Comparison of ENCODE assay signal across 17 cellular contexts in the genomic region with DNA sequence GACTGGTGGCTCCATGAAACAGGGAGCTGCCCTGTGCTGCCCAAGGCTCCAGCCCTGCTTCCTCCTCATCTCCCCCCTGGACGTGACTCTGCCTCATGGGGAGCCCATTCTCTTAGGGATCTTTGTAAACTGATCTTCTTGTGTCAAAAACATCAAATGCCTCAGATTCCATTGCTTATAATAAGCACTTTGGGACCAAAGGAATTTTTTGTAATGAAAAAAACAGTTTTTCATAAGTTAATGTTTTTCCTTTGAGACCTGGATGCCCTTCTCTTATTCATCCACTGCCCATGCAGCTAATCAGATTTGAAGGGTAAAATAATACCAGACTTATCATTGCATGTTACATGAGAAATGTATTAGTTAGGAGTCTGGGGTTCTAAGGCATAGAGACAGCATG. TPM values are rescaled to one million over a fixed set of nuclear protein-coding genes. Genes with fewer than 3 reads are reported as not detected.
A peak's percentile ranks its signal among the peaks of the same experiment; 100 is the strongest.
DNase-seq lines count a peak whose midpoint lies in the region; ATAC-seq and TF ChIP-seq lines count a peak whose summit lies in the region.
"Had no signal": no experiment of that assay in that cellular context is flagged by ENCODE, and none has a peak within 500 bp of the region (broad histone marks: within the 10 kb centered on the region; RNA-seq: fewer than 3 reads in every experiment).

No MANE protein-coding gene starts in this region.

- H3K27me3 ChIP-seq in SK-N-SH (ENCODE audit: insufficient read depth): no peaks in the 10 kb centered on the region
- no peaks in the 10 kb centered on the region for H3K27me3 ChIP-seq in subcutaneous abdominal adipose tissue (ENCODE audit: control insufficient read depth in 5 of 5, insufficient read depth in 4 of 5, low read length in 5 of 5)
- H3K27me3 ChIP-seq: BE2C, Peyer's patch had no signal

- no peaks in the 10 kb centered on the region for H4K20me1 ChIP-seq in SK-N-SH (ENCODE audit: insufficient read depth)

- 13% methylated on average over 1 of the region's 1 CpG for WGBS in SK-N-SH (ENCODE audit: low lambda C conversion rate)

- no peaks in the 10 kb centered on the region for H3K36me3 Mint-ChIP-seq in activated naive CD8-positive, alpha-beta T cell treated with anti-CD3 and anti-CD28 coated beads, Interleukin-2, amount 50 U/mL, for 24 hours (ENCODE audit: low read depth)
- no peaks in the 10 kb centered on the region for H3K36me3 Mint-ChIP-seq in activated T-helper 17 cell treated with anti-CD3 and anti-CD28 coated beads, Interleukin-2, amount 50 U/mL, for 72 hours (ENCODE audit: low read depth)
- H3K36me3 Mint-ChIP-seq: CD8-positive, alpha-beta memory T cell had no signal

- peaks cover 74% of the 10 kb centered on the region for H3K79me2 ChIP-seq in SK-N-SH (ENCODE audit: insufficient read depth)

- no peaks in the 10 kb centered on the region for H3K9me2 ChIP-seq in SK-N-SH

- H3K9ac ChIP-seq in SK-N-SH (0 out of 2 replicates have a peak overlapping the region, but pooled peaks have one; percentile 5), subcutaneous abdominal adipose tissue (ENCODE audit: low read length in 5 of 5) (no peak overlapping the region)
- H3K9ac ChIP-seq: KMS-11 had no signal

- POLR2A ChIA-PET in SK-N-SH (lab: Yijun Ruan, JAX): no interaction called here

- H3K4me1 ChIP-seq in SK-N-SH (ENCODE audit: control insufficient read depth in 1 of 2, insufficient read depth in 2 of 2, low read depth in 1 of 2, low read length in 1 of 2) (peaks cover 10 to 12% of the 10 kb centered on the region in 2 experiments; a peak in 3 of 4 replicates), subcutaneous abdominal adipose tissue (ENCODE audit: control insufficient read depth in 5 of 5, insufficient read depth in 5 of 5, low read length in 5 of 5) (peaks cover 3 to 29% (median 19%) of the 10 kb centered on the region in 5 donors)
- H3K4me1 ChIP-seq: BE2C, Peyer's patch had no signal

- H3K36me3 ChIP-seq in SK-N-SH (replicated peaks in 1 of 2; ENCODE audit: control insufficient read depth in 1 of 2, insufficient read depth in 2 of 2, low read length in 1 of 2): no peaks in the 10 kb centered on the region
- H3K36me3 ChIP-seq in subcutaneous abdominal adipose tissue (ENCODE audit: control insufficient read depth in 5 of 5, insufficient read depth in 5 of 5, low read length in 5 of 5): no peaks in the 10 kb centered on the region
- H3K36me3 ChIP-seq: BE2C, Peyer's patch had no signal

- peak in 1 of 2 experiments; percentile 65; a peak in 1 of 4 replicates for TF ChIP-seq EP300 in SK-N-SH (IDR thresholded peaks at IDR 0.05; ENCODE audit: borderline replicate concordance in 1 of 2, low read depth in 1 of 2, low read length in 1 of 2)

- ATAC-seq in HG02623 (IDR thresholded peaks at IDR 0.05; ENCODE audit: unreplicated experiment): no peak
- ATAC-seq in activated naive CD8-positive, alpha-beta T cell treated with anti-CD3 and anti-CD28 coated beads, Interleukin-2, amount 50 U/mL, for 24 hours: no peak
- no peak for ATAC-seq in activated T-helper 17 cell treated with anti-CD3 and anti-CD28 coated beads, Interleukin-2, amount 50 U/mL, for 72 hours (replicated peaks)

- H3K9me3 Mint-ChIP-seq in activated naive CD8-positive, alpha-beta T cell treated with anti-CD3 and anti-CD28 coated beads, Interleukin-2, amount 50 U/mL, for 24 hours: no peaks in the 10 kb centered on the region
- H3K9me3 Mint-ChIP-seq in activated T-helper 17 cell treated with anti-CD3 and anti-CD28 coated beads, Interleukin-2, amount 50 U/mL, for 72 hours: no peaks in the 10 kb centered on the region
- H3K9me3 Mint-ChIP-seq: H9 had no signal

- CTCF ChIA-PET in SK-N-SH (lab: Yijun Ruan, JAX): interaction anchor here (1.0 kb wide), 1 partner anchor 248 kb away, joined by 4 read pairs; no protein-coding TSS in a partner anchor

- no peaks in the 10 kb centered on the region for H3K4me1 Mint-ChIP-seq in activated naive CD8-positive, alpha-beta T cell treated with anti-CD3 and anti-CD28 coated beads, Interleukin-2, amount 50 U/mL, for 24 hours
- no peaks in the 10 kb centered on the region for H3K4me1 Mint-ChIP-seq in activated T-helper 17 cell treated with anti-CD3 and anti-CD28 coated beads, Interleukin-2, amount 50 U/mL, for 72 hours
- H3K4me1 Mint-ChIP-seq: CD8-positive, alpha-beta memory T cell had no signal

- no peak for TF ChIP-seq CTCF in SK-N-SH (IDR thresholded peaks at IDR 0.05)

- H3K9me3 ChIP-seq in SK-N-SH (no peaks in the 10 kb centered on the region), subcutaneous abdominal adipose tissue (ENCODE audit: control insufficient read depth in 5 of 5, low read length in 5 of 5) (no peaks in the 10 kb centered on the region)
- H3K9me3 ChIP-seq: BE2C, Peyer's patch had no signal

- H3K4me3 ChIP-seq in SK-N-SH (ENCODE audit: low read depth in 2 of 2, low read length in 1 of 2) (no peak overlapping the region), subcutaneous abdominal adipose tissue (ENCODE audit: low read depth in 1 of 5, low read length in 5 of 5) (no peak overlapping the region)
- H3K4me3 ChIP-seq: Peyer's patch had no signal

- no peak overlapping the region; the same call in 1 of the 2 replicates for H3K4me2 ChIP-seq in SK-N-SH
- H3K4me2 ChIP-seq: KMS-11 had no signal

- DNase-seq in GM03348 (ENCODE audit: low spot score) (peak; percentile 19), SK-N-SH (no peak), glomerular visceral epithelial cell (ENCODE audit: extremely low spot score) (peak; percentile 31)
- no peak for DNase-seq in activated naive CD8-positive, alpha-beta T cell treated with anti-CD3 and anti-CD28 coated beads, Interleukin-2, amount 50 U/mL, for 24 hours
- DNase-seq: BE2C; CD8-positive, alpha-beta memory T cell; DMS 273 treated with DMSO at 0.1 percent for 48 hours; H9; NCI-H1417; NCI-H2029; NCI-H510A treated with DMSO at 0.1 percent for 48 hours; Peyer's patch; SHP77 treated with DMSO at 0.1 percent for 48 hours had no signal

- H3K27ac Mint-ChIP-seq in activated naive CD8-positive, alpha-beta T cell treated with anti-CD3 and anti-CD28 coated beads, Interleukin-2, amount 50 U/mL, for 24 hours: no peak overlapping the region
- no peak overlapping the region for H3K27ac Mint-ChIP-seq in activated T-helper 17 cell treated with anti-CD3 and anti-CD28 coated beads, Interleukin-2, amount 50 U/mL, for 72 hours
- H3K27ac Mint-ChIP-seq: CD8-positive, alpha-beta memory T cell; H9 had no signal

- H2AFZ ChIP-seq in SK-N-SH (ENCODE audit: low read depth): no peak overlapping the region

- TF ChIP-seq RAD21 in SK-N-SH (IDR thresholded peaks at IDR 0.05; ENCODE audit: low read length): no peak

- peaks cover 15% of the 10 kb centered on the region for H3F3A ChIP-seq in SK-N-SH (replicated peaks; ENCODE audit: insufficient read depth)

- peak overlapping the region; percentile 25 to 64; a peak in 3 of 4 replicates for H3K27ac ChIP-seq in SK-N-SH (ENCODE audit: low read depth in 2 of 2, low read length in 1 of 2)
- H3K27ac ChIP-seq in subcutaneous abdominal adipose tissue (ENCODE audit: low read depth, low read length): peak overlapping the region; percentile 26
- H3K27ac ChIP-seq: KMS-11, Peyer's patch had no signal

- H3K4me3 Mint-ChIP-seq in activated naive CD8-positive, alpha-beta T cell treated with anti-CD3 and anti-CD28 coated beads, Interleukin-2, amount 50 U/mL, for 24 hours: no peak overlapping the region
- H3K4me3 Mint-ChIP-seq in activated T-helper 17 cell treated with anti-CD3 and anti-CD28 coated beads, Interleukin-2, amount 50 U/mL, for 72 hours: no peak overlapping the region
- H3K4me3 Mint-ChIP-seq: CD8-positive, alpha-beta memory T cell; H9 had no signal

- peaks cover 10% of the 10 kb centered on the region for H3K27me3 Mint-ChIP-seq in activated naive CD8-positive, alpha-beta T cell treated with anti-CD3 and anti-CD28 coated beads, Interleukin-2, amount 50 U/mL, for 24 hours
- H3K27me3 Mint-ChIP-seq in activated T-helper 17 cell treated with anti-CD3 and anti-CD28 coated beads, Interleukin-2, amount 50 U/mL, for 72 hours: peaks cover 17% of the 10 kb centered on the region

TF ChIP-seq in SK-N-SH, 30 proteins besides CTCF, POLR2A, EP300 and RAD21 (continues in another document):
- TF ChIP-seq, protein P1, sequence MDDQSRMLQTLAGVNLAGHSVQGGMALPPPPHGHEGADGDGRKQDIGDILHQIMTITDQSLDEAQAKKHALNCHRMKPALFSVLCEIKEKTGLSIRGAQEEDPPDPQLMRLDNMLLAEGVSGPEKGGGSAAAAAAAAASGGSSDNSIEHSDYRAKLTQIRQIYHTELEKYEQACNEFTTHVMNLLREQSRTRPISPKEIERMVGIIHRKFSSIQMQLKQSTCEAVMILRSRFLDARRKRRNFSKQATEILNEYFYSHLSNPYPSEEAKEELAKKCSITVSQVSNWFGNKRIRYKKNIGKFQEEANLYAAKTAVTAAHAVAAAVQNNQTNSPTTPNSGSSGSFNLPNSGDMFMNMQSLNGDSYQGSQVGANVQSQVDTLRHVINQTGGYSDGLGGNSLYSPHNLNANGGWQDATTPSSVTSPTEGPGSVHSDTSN (IDR thresholded peaks at IDR 0.05): peak; percentile 76
- TF ChIP-seq, protein P2, sequence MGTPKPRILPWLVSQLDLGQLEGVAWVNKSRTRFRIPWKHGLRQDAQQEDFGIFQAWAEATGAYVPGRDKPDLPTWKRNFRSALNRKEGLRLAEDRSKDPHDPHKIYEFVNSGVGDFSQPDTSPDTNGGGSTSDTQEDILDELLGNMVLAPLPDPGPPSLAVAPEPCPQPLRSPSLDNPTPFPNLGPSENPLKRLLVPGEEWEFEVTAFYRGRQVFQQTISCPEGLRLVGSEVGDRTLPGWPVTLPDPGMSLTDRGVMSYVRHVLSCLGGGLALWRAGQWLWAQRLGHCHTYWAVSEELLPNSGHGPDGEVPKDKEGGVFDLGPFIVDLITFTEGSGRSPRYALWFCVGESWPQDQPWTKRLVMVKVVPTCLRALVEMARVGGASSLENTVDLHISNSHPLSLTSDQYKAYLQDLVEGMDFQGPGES (IDR thresholded peaks at IDR 0.05; ENCODE audit: low read depth, low read length): no peak
- TF ChIP-seq FOSL2 (IDR thresholded peaks at IDR 0.05; ENCODE audit: borderline replicate concordance, low read depth) (peak; percentile 27; the same call in 1 of the 2 replicates), MXI1 (IDR thresholded peaks at IDR 0.05; ENCODE audit: low read depth, low read length) (no peak), FOXJ3 (CRISPR knock-in tag; IDR thresholded peaks at IDR 0.05) (no peak), JUND (IDR thresholded peaks at IDR 0.05) (peak; percentile 31; the same call in 1 of the 2 replicates), FOXM1 (IDR thresholded peaks at IDR 0.05; ENCODE audit: low read depth) (no peak), TCF12 (IDR thresholded peaks at IDR 0.05) (peak; percentile 80)
- TF ChIP-seq, protein P3, sequence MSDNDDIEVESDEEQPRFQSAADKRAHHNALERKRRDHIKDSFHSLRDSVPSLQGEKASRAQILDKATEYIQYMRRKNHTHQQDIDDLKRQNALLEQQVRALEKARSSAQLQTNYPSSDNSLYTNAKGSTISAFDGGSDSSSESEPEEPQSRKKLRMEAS (IDR thresholded peaks at IDR 0.05; ENCODE audit: low read depth): no peak

RNA-seq across cellular contexts. Expression of a gene that starts 41.7 kb away (rescaled TPM):
- 3.6 and 4.3 TPM in 2 replicates for polyA plus RNA-seq in SK-N-SH (2012; rRNA removed)
- polyA plus RNA-seq in SK-N-SH (2012; cell fraction: cytosol; rRNA removed): 4.1 and 4.8 TPM in 2 replicates
- polyA plus RNA-seq in SK-N-SH (2012; cell fraction: nucleus; rRNA removed): 1.9 and 2.7 TPM in 2 replicates
- 1 to 10 TPM; 1.5 to 3.5 TPM for total RNA-seq in activated T-helper 17 cell treated with anti-CD3 and anti-CD28 coated beads, Interleukin-2, amount 50 U/mL, for 72 hours
- total RNA-seq: CD8-positive, alpha-beta memory T cell had no signal

Comparison
In these comparisons a context has a peak if more than half of its experiments do, and no peak if none do; other contexts are left out.
1. DNase-seq: peak in GM03348 (single experiment) and glomerular visceral epithelial cell (single experiment); none in SK-N-SH (single experiment) and activated naive CD8-positive, alpha-beta T cell treated with anti-CD3 and anti-CD28 coated beads, Interleukin-2, amount 50 U/mL, for 24 hours (single experiment).